22 cellular contexts compared by ENCODE assay signal in genomic region chr17:65583921-65584603, GRCh38. TPM values are rescaled to one million over a fixed set of nuclear protein-coding genes. Genes with fewer than 3 reads are reported as not detected.
DNase-seq lines count a peak whose midpoint lies in the region; ATAC-seq and TF ChIP-seq lines count a peak whose summit lies in the region.
"Had no signal": no experiment of that assay in that cellular context is flagged by ENCODE, and none has a peak within 500 bp of the region (broad histone marks: within the 10 kb centered on the region; RNA-seq: fewer than 3 reads in every experiment).

No MANE protein-coding gene starts in this region.

- CTCF ChIA-PET in activated naive CD4-positive, alpha-beta T cell treated with anti-CD3 and anti-CD28 coated beads for 36 hours (lab: Charles Lee), result interaction anchor here (0.8 to 1.0 kb wide), 3 partner anchors 28 to 73 kb away, joined by 3 to 4 read pairs (median 4); no protein-coding TSS in a partner anchor
- CTCF ChIA-PET in activated naive CD4-positive, alpha-beta T cell treated with anti-CD3 and anti-CD28 coated beads, Interleukin-2, amount 10 ng/mL, durations not matched to agents 7 days and 5 days (lab: Charles Lee), result interaction anchor here (1.0 kb wide), 1 partner anchor 25 kb away, joined by 3 read pairs; no protein-coding TSS in a partner anchor

- DNase-seq in activated naive CD4-positive, alpha-beta T cell treated with anti-CD3 and anti-CD28 coated beads for 36 hours, result peak; percentile 36
- no peak for DNase-seq in activated naive CD4-positive, alpha-beta T cell treated with anti-CD3 and anti-CD28 coated beads, Interleukin-2, amount 10 ng/mL, durations not matched to agents 7 days and 5 days
- no peak for DNase-seq in activated naive CD8-positive, alpha-beta T cell treated with anti-CD3 and anti-CD28 coated beads, Interleukin-2, amount 50 U/mL, for 24 hours
- peak in 34 of 51 donors; percentile 4 to 71 (median 35) for DNase-seq in hypothalamus (lab: John Stamatoyannopoulos, UW)
- DNase-seq in vagina (ENCODE audit: extremely low spot score in 2 of 2), result no peak
- no peak for DNase-seq in brain microvascular endothelial cell
- no peak for DNase-seq in uterus
- no peak for DNase-seq in SHP77 treated with DMSO at 0.1 percent for 48 hours (lab: John Stamatoyannopoulos, UW)
- DNase-seq: activated B cell treated with CpG ODN at 0.5 μM for 24 hours; Calu3; immature natural killer cell; MG63; NCI-H2081 treated with DMSO at 0.1 percent for 48 hours; NCI-H774; stimulated activated CD4-positive, alpha-beta T cell treated with anti-CD3 and anti-CD28 coated beads, Interleukin-4, amount 100 ng/mL, for 1 hour; stimulated activated CD8-positive, alpha-beta memory T cell treated with anti-CD3 and anti-CD28 coated beads, Interleukin-4, amount 100 ng/mL, for 48 hours; transverse colon had no signal

- H3K9me3 Mint-ChIP-seq in activated naive CD4-positive, alpha-beta T cell treated with anti-CD3 and anti-CD28 coated beads for 36 hours, result no peaks in the 10 kb centered on the region
- no peaks in the 10 kb centered on the region for H3K9me3 Mint-ChIP-seq in activated naive CD4-positive, alpha-beta T cell treated with anti-CD3 and anti-CD28 coated beads, Interleukin-2, amount 10 ng/mL, durations not matched to agents 7 days and 5 days
- H3K9me3 Mint-ChIP-seq in activated naive CD8-positive, alpha-beta T cell treated with anti-CD3 and anti-CD28 coated beads, Interleukin-2, amount 50 U/mL, for 24 hours, result no peaks in the 10 kb centered on the region
- H3K9me3 Mint-ChIP-seq: activated B cell treated with CpG ODN at 0.5 μM for 24 hours; neural crest cell; T-helper 1 cell treated with Interleukin-12 subunit alpha and Interleukin-12 subunit beta and Interleukin-4 antibody, amounts not matched to agents 30 μg/mL and 1 μg/mL, for 36 hours had no signal

- H3K4me1 Mint-ChIP-seq in activated naive CD4-positive, alpha-beta T cell treated with anti-CD3 and anti-CD28 coated beads for 36 hours (ENCODE audit: low read depth), result peaks cover 47% of the 10 kb centered on the region
- peaks cover 23% of the 10 kb centered on the region for H3K4me1 Mint-ChIP-seq in activated naive CD4-positive, alpha-beta T cell treated with anti-CD3 and anti-CD28 coated beads, Interleukin-2, amount 10 ng/mL, durations not matched to agents 7 days and 5 days
- peaks cover 18% of the 10 kb centered on the region for H3K4me1 Mint-ChIP-seq in activated naive CD8-positive, alpha-beta T cell treated with anti-CD3 and anti-CD28 coated beads, Interleukin-2, amount 50 U/mL, for 24 hours
- H3K4me1 Mint-ChIP-seq: activated B cell treated with CpG ODN at 0.5 μM for 24 hours, immature natural killer cell had no signal

- H3K27me3 ChIP-seq in vagina, result no peaks in the 10 kb centered on the region
- no peaks in the 10 kb centered on the region for H3K27me3 ChIP-seq in brain microvascular endothelial cell (replicated peaks)
- no peaks in the 10 kb centered on the region for H3K27me3 ChIP-seq in uterus
- H3K27me3 ChIP-seq: adrenal gland, MG63, transverse colon had no signal

- in situ Hi-C loops in brain microvascular endothelial cell (cut with HindIII; ENCODE audit: low pct_ligation_motif_present, low sequenced_read_pairs), result no loop called here

- H3K4me3 ChIP-seq in vagina (no peak overlapping the region), brain microvascular endothelial cell (ENCODE audit: low read depth, low read length) (no peak overlapping the region), uterus (no peak overlapping the region)
- H3K4me3 ChIP-seq: adrenal gland, coronary artery, MG63, transverse colon had no signal

- intact Hi-C loops in activated naive CD4-positive, alpha-beta T cell treated with anti-CD3 and anti-CD28 coated beads for 36 hours (cut with micrococcal nuclease), result loop anchor here (1.0 to 5.0 kb wide), 8 partner anchors 10 to 461 kb away; partner anchors contain the start of gene AXIN2
- intact Hi-C loops in vagina (cut with DNase I), result no loop called here
- intact Hi-C loops in uterus (cut with DNase I; ENCODE audit: low total_unique reads), result no loop called here

- H3K36me3 Mint-ChIP-seq in activated naive CD4-positive, alpha-beta T cell treated with anti-CD3 and anti-CD28 coated beads for 36 hours (ENCODE audit: low read depth), result no peaks in the 10 kb centered on the region
- H3K36me3 Mint-ChIP-seq in activated naive CD4-positive, alpha-beta T cell treated with anti-CD3 and anti-CD28 coated beads, Interleukin-2, amount 10 ng/mL, durations not matched to agents 7 days and 5 days, result no peaks in the 10 kb centered on the region
- H3K36me3 Mint-ChIP-seq in activated naive CD8-positive, alpha-beta T cell treated with anti-CD3 and anti-CD28 coated beads, Interleukin-2, amount 50 U/mL, for 24 hours (ENCODE audit: low read depth), result no peaks in the 10 kb centered on the region
- H3K36me3 Mint-ChIP-seq: immature natural killer cell, memory B cell had no signal

- no peak overlapping the region for H3K4me3 Mint-ChIP-seq in activated naive CD4-positive, alpha-beta T cell treated with anti-CD3 and anti-CD28 coated beads for 36 hours
- H3K4me3 Mint-ChIP-seq in activated naive CD4-positive, alpha-beta T cell treated with anti-CD3 and anti-CD28 coated beads, Interleukin-2, amount 10 ng/mL, durations not matched to agents 7 days and 5 days, result no peak overlapping the region
- H3K4me3 Mint-ChIP-seq in activated naive CD8-positive, alpha-beta T cell treated with anti-CD3 and anti-CD28 coated beads, Interleukin-2, amount 50 U/mL, for 24 hours, result no peak overlapping the region
- H3K4me3 Mint-ChIP-seq: activated B cell treated with CpG ODN at 0.5 μM for 24 hours; immature natural killer cell; memory B cell; neural crest cell; T-helper 1 cell treated with Interleukin-12 subunit alpha and Interleukin-12 subunit beta and Interleukin-4 antibody, amounts not matched to agents 30 μg/mL and 1 μg/mL, for 36 hours had no signal

- peak overlapping the region; percentile 48 for H3K27ac Mint-ChIP-seq in activated naive CD4-positive, alpha-beta T cell treated with anti-CD3 and anti-CD28 coated beads for 36 hours
- no peak overlapping the region for H3K27ac Mint-ChIP-seq in activated naive CD4-positive, alpha-beta T cell treated with anti-CD3 and anti-CD28 coated beads, Interleukin-2, amount 10 ng/mL, durations not matched to agents 7 days and 5 days
- peak overlapping the region; percentile 16 for H3K27ac Mint-ChIP-seq in activated naive CD8-positive, alpha-beta T cell treated with anti-CD3 and anti-CD28 coated beads, Interleukin-2, amount 50 U/mL, for 24 hours
- H3K27ac Mint-ChIP-seq: activated B cell treated with CpG ODN at 0.5 μM for 24 hours; memory B cell; T-helper 1 cell treated with Interleukin-12 subunit alpha and Interleukin-12 subunit beta and Interleukin-4 antibody, amounts not matched to agents 30 μg/mL and 1 μg/mL, for 36 hours had no signal

- H3K36me3 ChIP-seq in vagina, result no peaks in the 10 kb centered on the region
- no peaks in the 10 kb centered on the region for H3K36me3 ChIP-seq in brain microvascular endothelial cell (replicated peaks)
- H3K36me3 ChIP-seq in uterus, result no peaks in the 10 kb centered on the region
- H3K36me3 ChIP-seq: adrenal gland, MG63, transverse colon had no signal

- TF ChIP-seq CTCF in vagina (IDR thresholded peaks at IDR 0.05), result no peak
- no peak for TF ChIP-seq CTCF in brain microvascular endothelial cell (IDR thresholded peaks at IDR 0.05; ENCODE audit: low read depth, low read length, missing control alignments)
- no peak for TF ChIP-seq CTCF in uterus (IDR thresholded peaks at IDR 0.05)

- peaks cover 46% of the 10 kb centered on the region for H3K4me1 ChIP-seq in vagina
- peaks cover 0 to 7% of the 10 kb centered on the region in 2 donors for H3K4me1 ChIP-seq in uterus

- no peaks in the 10 kb centered on the region for H3K27me3 Mint-ChIP-seq in activated naive CD4-positive, alpha-beta T cell treated with anti-CD3 and anti-CD28 coated beads for 36 hours (ENCODE audit: low read depth)
- H3K27me3 Mint-ChIP-seq in activated naive CD4-positive, alpha-beta T cell treated with anti-CD3 and anti-CD28 coated beads, Interleukin-2, amount 10 ng/mL, durations not matched to agents 7 days and 5 days, result no peaks in the 10 kb centered on the region
- H3K27me3 Mint-ChIP-seq in activated naive CD8-positive, alpha-beta T cell treated with anti-CD3 and anti-CD28 coated beads, Interleukin-2, amount 50 U/mL, for 24 hours, result no peaks in the 10 kb centered on the region

- TF ChIP-seq POLR2A in vagina (IDR thresholded peaks at IDR 0.05) (no peak), uterus (IDR thresholded peaks at IDR 0.05) (no peak)

- H3K9me3 ChIP-seq in vagina (no peaks in the 10 kb centered on the region), uterus (no peaks in the 10 kb centered on the region)
- H3K9me3 ChIP-seq: adrenal gland, MG63, transverse colon had no signal

- H3K27ac ChIP-seq in vagina, result peak overlapping the region; percentile 19
- no peak overlapping the region for H3K27ac ChIP-seq in brain microvascular endothelial cell
- no peak overlapping the region for H3K27ac ChIP-seq in uterus
- H3K27ac ChIP-seq: transverse colon had no signal

- ATAC-seq in activated naive CD8-positive, alpha-beta T cell treated with anti-CD3 and anti-CD28 coated beads, Interleukin-2, amount 50 U/mL, for 24 hours, result no peak

RNA-seq across cellular contexts. Expression of gene AXIN2, which starts 22.6 kb away (rescaled TPM):
- total RNA-seq in activated naive CD4-positive, alpha-beta T cell treated with anti-CD3 and anti-CD28 coated beads for 36 hours, result 1 to 10 TPM; 2.3 to 2.5 TPM
- 17.9 TPM for total RNA-seq in vagina
- total RNA-seq in uterus, result 10 to 100 TPM in 3 of 4 donors, 1 to 10 TPM in 1; 8.2 to 65.1 (median 42.0) TPM

Comparison
In these comparisons a context has a peak if more than half of its experiments do, and no peak if none do; other contexts are left out.
1. DNase-seq: peak in activated naive CD4-positive, alpha-beta T cell treated with anti-CD3 and anti-CD28 coated beads for 36 hours (single experiment) and hypothalamus (34 of 51); none in activated naive CD4-positive, alpha-beta T cell treated with anti-CD3 and anti-CD28 coated beads, Interleukin-2, amount 10 ng/mL, durations not matched to agents 7 days and 5 days (single experiment), activated naive CD8-positive, alpha-beta T cell treated with anti-CD3 and anti-CD28 coated beads, Interleukin-2, amount 50 U/mL, for 24 hours (single experiment), vagina (0 of 2), brain microvascular endothelial cell (single experiment), uterus (0 of 2) and SHP77 treated with DMSO at 0.1 percent for 48 hours (single experiment).